ENCODE assay signal across 30 cellular contexts in genomic region chr18:48068916-48069445, GRCh38.
"Had no signal": no experiment of that assay in that cellular context is flagged by ENCODE, and none has a peak within 500 bp of the region (broad histone marks: within the 10 kb centered on the region; RNA-seq: fewer than 3 reads in every experiment).

No MANE protein-coding gene starts in this region.

- H3K9me3 Mint-ChIP-seq: memory B cell; naive thymus-derived CD4-positive, alpha-beta T cell; natural killer cell treated with Interleukin-12 subunit alpha and Interleukin-12 subunit beta and Interleukin-15 and Interleukin-18, amount 100 ng/mL, for 72 hours; neural crest cell; stimulated activated memory B cell treated with anti-CD40 and anti-IgM and Interleukin-4, amounts not matched to agents 10 μg/mL and 1 μg/mL and 100 μg/mL, for 72 hours; stimulated activated naive CD8-positive, alpha-beta T cell treated with anti-CD3 and anti-CD28 coated beads, Interleukin-15, amount 100 ng/mL, for 72 hours had no signal

- H3K36me3 ChIP-seq: left lung, neutrophil, thyroid gland, transverse colon, upper lobe of left lung, vagina had no signal

- H3K36me3 Mint-ChIP-seq: memory B cell; naive thymus-derived CD4-positive, alpha-beta T cell; natural killer cell treated with Interleukin-12 subunit alpha and Interleukin-12 subunit beta and Interleukin-15 and Interleukin-18, amount 100 ng/mL, for 72 hours; stimulated activated memory B cell treated with anti-CD40 and anti-IgM and Interleukin-4, amounts not matched to agents 10 μg/mL and 1 μg/mL and 100 μg/mL, for 72 hours had no signal

- H3K4me3 Mint-ChIP-seq: memory B cell; naive thymus-derived CD4-positive, alpha-beta T cell; natural killer cell treated with Interleukin-12 subunit alpha and Interleukin-12 subunit beta and Interleukin-15 and Interleukin-18, amount 100 ng/mL, for 72 hours; neural crest cell; stimulated activated memory B cell treated with anti-CD40 and anti-IgM and Interleukin-4, amounts not matched to agents 10 μg/mL and 1 μg/mL and 100 μg/mL, for 72 hours; stimulated activated naive CD8-positive, alpha-beta T cell treated with anti-CD3 and anti-CD28 coated beads, Interleukin-15, amount 100 ng/mL, for 72 hours had no signal

- H3K27me3 ChIP-seq: left lung, testis, thyroid gland, transverse colon, upper lobe of left lung, vagina had no signal

- ATAC-seq: left colon; left lung; mucosa of descending colon; naive thymus-derived CD4-positive, alpha-beta T cell; natural killer cell treated with Interleukin-12 subunit alpha and Interleukin-12 subunit beta and Interleukin-15 and Interleukin-18, amount 100 ng/mL, for 72 hours; right cardiac atrium; sciatic nerve; stimulated activated memory B cell treated with anti-CD40 and anti-IgM and Interleukin-4, amounts not matched to agents 10 μg/mL and 1 μg/mL and 100 μg/mL, for 72 hours; stimulated activated naive CD8-positive, alpha-beta T cell treated with anti-CD3 and anti-CD28 coated beads, Interleukin-15, amount 100 ng/mL, for 72 hours had no signal

- H3K27ac Mint-ChIP-seq: memory B cell; naive thymus-derived CD4-positive, alpha-beta T cell; natural killer cell treated with Interleukin-12 subunit alpha and Interleukin-12 subunit beta and Interleukin-15 and Interleukin-18, amount 100 ng/mL, for 72 hours; progenitor cell of endocrine pancreas; stimulated activated memory B cell treated with anti-CD40 and anti-IgM and Interleukin-4, amounts not matched to agents 10 μg/mL and 1 μg/mL and 100 μg/mL, for 72 hours; stimulated activated naive CD8-positive, alpha-beta T cell treated with anti-CD3 and anti-CD28 coated beads, Interleukin-15, amount 100 ng/mL, for 72 hours had no signal

- H3K4me3 ChIP-seq: left lung, lung, mucosa of descending colon, testis, thyroid gland, transverse colon, upper lobe of left lung, vagina had no signal

- FAIRE-seq: kidney, small intestine had no signal

- DNase-seq: hippocampal formation; kidney; left colon; left lung; midbrain; mucosa of descending colon; naive thymus-derived CD4-positive, alpha-beta T cell; occipital lobe; right cardiac atrium; small intestine; stimulated activated CD4-positive, alpha-beta T cell treated with anti-CD3 and anti-CD28 coated beads, Interleukin-1b, Interleukin-23, amount 100 ng/mL, for 48 hours; stimulated activated CD4-positive, alpha-beta T cell treated with anti-CD3 and anti-CD28 coated beads, Interleukin-2, amount 100 ng/mL, for 48 hours; stimulated activated CD4-positive, alpha-beta T cell treated with anti-CD3 and anti-CD28 coated beads, Interleukin-4, amount 100 ng/mL, for 4 hours; stimulated activated CD8-positive, alpha-beta memory T cell treated with anti-CD3 and anti-CD28 coated beads, Interleukin-4, amount 100 ng/mL, for 48 hours; stimulated activated naive CD4-positive, alpha-beta T cell treated with Interleukin-2 at 50 U/mL for 16 hours; stimulated activated naive CD8-positive, alpha-beta T cell treated with anti-CD3 and anti-CD28 coated beads, Interleukin-15, amount 100 ng/mL, for 72 hours; testis; thyroid gland; transverse colon had no signal

- H3K4me1 Mint-ChIP-seq: memory B cell; neural crest cell; stimulated activated memory B cell treated with anti-CD40 and anti-IgM and Interleukin-4, amounts not matched to agents 10 μg/mL and 1 μg/mL and 100 μg/mL, for 72 hours; stimulated activated naive CD8-positive, alpha-beta T cell treated with anti-CD3 and anti-CD28 coated beads, Interleukin-15, amount 100 ng/mL, for 72 hours had no signal

- H3K27ac ChIP-seq: left lung, neutrophil, parathyroid adenoma, testis, transverse colon, upper lobe of left lung, vagina had no signal
